8 cellular contexts compared by ENCODE assay signal in genomic region chr22:50341977-50342650, GRCh38. TPM values are rescaled to one million over a fixed set of nuclear protein-coding genes. Genes with fewer than 3 reads are reported as not detected.
DNase-seq lines count a peak whose midpoint lies in the region; ATAC-seq, FAIRE-seq and TF ChIP-seq lines count a peak whose summit lies in the region.

No MANE protein-coding gene starts in this region.

- peak; percentile 80 for FAIRE-seq in GM19239 (lab: Jason Lieb, UNC)

- peak overlapping the region; percentile 73 for H3K27ac Mint-ChIP-seq in activated T-helper 2 cell treated with anti-CD3 and anti-CD28 coated beads, Interferon-gamma antibody, Interleukin-2, Interleukin-4, amounts not matched to agents 10 μg/mL and 5 μg/mL and 100 μg/mL, durations not matched to agents 14 hours and 24 hours and 36 hours
- H3K27ac Mint-ChIP-seq in natural killer cell = no peak overlapping the region
- peak overlapping the region; percentile 72 for H3K27ac Mint-ChIP-seq in stimulated activated memory B cell treated with anti-CD40 and anti-IgM and Interleukin-4, amounts not matched to agents 10 μg/mL and 1 μg/mL and 100 μg/mL, for 72 hours

- H3K4me3 ChIP-seq in Jurkat, Clone E6-1 (ENCODE audit: low read length) = peak overlapping the region; percentile 66
- peak overlapping the region; percentile 69 for H3K4me3 ChIP-seq in fibroblast of pulmonary artery (replicated peaks; ENCODE audit: low read depth, low read length)

- H3K9me3 Mint-ChIP-seq in activated T-helper 2 cell treated with anti-CD3 and anti-CD28 coated beads, Interferon-gamma antibody, Interleukin-2, Interleukin-4, amounts not matched to agents 10 μg/mL and 5 μg/mL and 100 μg/mL, durations not matched to agents 14 hours and 24 hours and 36 hours = no peaks in the 10 kb centered on the region
- no peaks in the 10 kb centered on the region for H3K9me3 Mint-ChIP-seq in natural killer cell
- H3K9me3 Mint-ChIP-seq in stimulated activated memory B cell treated with anti-CD40 and anti-IgM and Interleukin-4, amounts not matched to agents 10 μg/mL and 1 μg/mL and 100 μg/mL, for 72 hours = no peaks in the 10 kb centered on the region

- no peaks in the 10 kb centered on the region for H3K27me3 Mint-ChIP-seq in activated T-helper 2 cell treated with anti-CD3 and anti-CD28 coated beads, Interferon-gamma antibody, Interleukin-2, Interleukin-4, amounts not matched to agents 10 μg/mL and 5 μg/mL and 100 μg/mL, durations not matched to agents 14 hours and 24 hours and 36 hours (ENCODE audit: low read depth)
- no peaks in the 10 kb centered on the region for H3K27me3 Mint-ChIP-seq in natural killer cell (ENCODE audit: low read depth in 2 of 2)
- H3K27me3 Mint-ChIP-seq in stimulated activated memory B cell treated with anti-CD40 and anti-IgM and Interleukin-4, amounts not matched to agents 10 μg/mL and 1 μg/mL and 100 μg/mL, for 72 hours = no peaks in the 10 kb centered on the region

- peak overlapping the region; percentile 75 for H3K4me3 Mint-ChIP-seq in activated T-helper 2 cell treated with anti-CD3 and anti-CD28 coated beads, Interferon-gamma antibody, Interleukin-2, Interleukin-4, amounts not matched to agents 10 μg/mL and 5 μg/mL and 100 μg/mL, durations not matched to agents 14 hours and 24 hours and 36 hours (ENCODE audit: low read depth)
- H3K4me3 Mint-ChIP-seq in natural killer cell = peak overlapping the region; percentile 83
- H3K4me3 Mint-ChIP-seq in stimulated activated memory B cell treated with anti-CD40 and anti-IgM and Interleukin-4, amounts not matched to agents 10 μg/mL and 1 μg/mL and 100 μg/mL, for 72 hours = peak overlapping the region; percentile 72

- no peaks in the 10 kb centered on the region for H3K36me3 Mint-ChIP-seq in activated T-helper 2 cell treated with anti-CD3 and anti-CD28 coated beads, Interferon-gamma antibody, Interleukin-2, Interleukin-4, amounts not matched to agents 10 μg/mL and 5 μg/mL and 100 μg/mL, durations not matched to agents 14 hours and 24 hours and 36 hours (ENCODE audit: low read depth)
- no peaks in the 10 kb centered on the region for H3K36me3 Mint-ChIP-seq in natural killer cell
- no peaks in the 10 kb centered on the region for H3K36me3 Mint-ChIP-seq in stimulated activated memory B cell treated with anti-CD40 and anti-IgM and Interleukin-4, amounts not matched to agents 10 μg/mL and 1 μg/mL and 100 μg/mL, for 72 hours

- peaks cover 2% of the 10 kb centered on the region for H3K4me1 Mint-ChIP-seq in activated T-helper 2 cell treated with anti-CD3 and anti-CD28 coated beads, Interferon-gamma antibody, Interleukin-2, Interleukin-4, amounts not matched to agents 10 μg/mL and 5 μg/mL and 100 μg/mL, durations not matched to agents 14 hours and 24 hours and 36 hours (ENCODE audit: low read depth)
- H3K4me1 Mint-ChIP-seq in natural killer cell = peaks cover 0 to 12% of the 10 kb centered on the region in 2 donors
- H3K4me1 Mint-ChIP-seq in stimulated activated memory B cell treated with anti-CD40 and anti-IgM and Interleukin-4, amounts not matched to agents 10 μg/mL and 1 μg/mL and 100 μg/mL, for 72 hours = no peaks in the 10 kb centered on the region

- peak; percentile 93 for TF ChIP-seq CTCF in fibroblast of pulmonary artery (IDR thresholded peaks at IDR 0.05; ENCODE audit: low read length, missing control alignments)
- peak; percentile 98 for TF ChIP-seq CTCF in natural killer cell (IDR thresholded peaks at IDR 0.05)

- intact Hi-C loops in activated T-helper 2 cell treated with anti-CD3 and anti-CD28 coated beads, Interferon-gamma antibody, Interleukin-2, Interleukin-4, amounts not matched to agents 10 μg/mL and 5 μg/mL and 100 μg/mL, durations not matched to agents 14 hours and 24 hours and 36 hours (cut with micrococcal nuclease) = loop anchor here (1.0 to 10.0 kb wide), 4 partner anchors 35 to 280 kb away; partner anchors contain the start of gene PLXNB2
- intact Hi-C loops in natural killer cell (cut with micrococcal nuclease) = loop anchor here (1.0 to 5.0 kb wide), 4 partner anchors 15 to 101 kb away; partner anchors contain the start of genes DENND6B and MAPK11

- peak; percentile 62 to 77 (median 66) for ATAC-seq in natural killer cell
- peak; percentile 76 for ATAC-seq in stimulated activated memory B cell treated with anti-CD40 and anti-IgM and Interleukin-4, amounts not matched to agents 10 μg/mL and 1 μg/mL and 100 μg/mL, for 72 hours

- DNase-seq in AML-193 (lab: John Stamatoyannopoulos, UW) (peak; percentile 78 to 84), GM19239 (ENCODE audit: insufficient read length, low spot score) (peak; percentile 67), RPMI8226 (peak; percentile 92), fibroblast of pulmonary artery (ENCODE audit: low read depth) (peak; percentile 86), natural killer cell (peak; percentile 84)
- DNase-seq in Jurkat, Clone E6-1 (ENCODE audit: low read depth, low spot score) = peak; percentile 74
- peak; percentile 83 for DNase-seq in activated T-helper 2 cell treated with anti-CD3 and anti-CD28 coated beads, Interferon-gamma antibody, Interleukin-2, Interleukin-4, amounts not matched to agents 10 μg/mL and 5 μg/mL and 100 μg/mL, durations not matched to agents 14 hours and 24 hours and 36 hours (ENCODE audit: low spot score)

RNA-seq across cellular contexts. Expression of gene PPP6R2, which starts 1.0 kb away (rescaled TPM):
- 55.1 TPM for polyA plus RNA-seq in Jurkat, Clone E6-1 (2012; ENCODE audit: insufficient read depth, insufficient read length)
- total RNA-seq in activated T-helper 2 cell treated with anti-CD3 and anti-CD28 coated beads, Interferon-gamma antibody, Interleukin-2, Interleukin-4, amounts not matched to agents 10 μg/mL and 5 μg/mL and 100 μg/mL, durations not matched to agents 14 hours and 24 hours and 36 hours = 42.9 and 45.0 TPM in 2 replicates
- total RNA-seq in natural killer cell = 100 to 1,000 TPM in 1 of 3 donors, 10 to 100 TPM in 2; 76.0 to 103 (median 78.1) TPM

RNA-seq across cellular contexts. Expression of gene DENND6B, which starts 15.3 kb away (rescaled TPM):
- 3.1 TPM for polyA plus RNA-seq in Jurkat, Clone E6-1 (2012; ENCODE audit: insufficient read depth, insufficient read length)
- 2.3 and 2.7 TPM in 2 replicates for total RNA-seq in activated T-helper 2 cell treated with anti-CD3 and anti-CD28 coated beads, Interferon-gamma antibody, Interleukin-2, Interleukin-4, amounts not matched to agents 10 μg/mL and 5 μg/mL and 100 μg/mL, durations not matched to agents 14 hours and 24 hours and 36 hours
- 1 to 10 TPM; 3.1 to 5.0 (median 4.5) TPM for total RNA-seq in natural killer cell

RNA-seq across cellular contexts. Expression of gene PLXNB2, which starts 34.7 kb away (rescaled TPM):
- polyA plus RNA-seq in Jurkat, Clone E6-1 (2012; ENCODE audit: insufficient read depth, insufficient read length) = 17.6 TPM
- total RNA-seq in activated T-helper 2 cell treated with anti-CD3 and anti-CD28 coated beads, Interferon-gamma antibody, Interleukin-2, Interleukin-4, amounts not matched to agents 10 μg/mL and 5 μg/mL and 100 μg/mL, durations not matched to agents 14 hours and 24 hours and 36 hours = 9.8 and 11.1 TPM in 2 replicates
- total RNA-seq in natural killer cell = 10 to 100 TPM in 2 of 3 donors, 1 to 10 TPM in 1; 6.0 to 34.7 (median 18.9) TPM

Comparison
In these comparisons a context has a peak if more than half of its experiments do, and no peak if none do; other contexts are left out.
1. Peak in every context shown above with its lines: DNase-seq, ATAC-seq and H3K4me3 ChIP-seq.
2. H3K27ac Mint-ChIP-seq: peak in activated T-helper 2 cell treated with anti-CD3 and anti-CD28 coated beads, Interferon-gamma antibody, Interleukin-2, Interleukin-4, amounts not matched to agents 10 μg/mL and 5 μg/mL and 100 μg/mL, durations not matched to agents 14 hours and 24 hours and 36 hours (single experiment) and stimulated activated memory B cell treated with anti-CD40 and anti-IgM and Interleukin-4, amounts not matched to agents 10 μg/mL and 1 μg/mL and 100 μg/mL, for 72 hours (single experiment); none in natural killer cell (0 of 2).